In the genomic region with DNA sequence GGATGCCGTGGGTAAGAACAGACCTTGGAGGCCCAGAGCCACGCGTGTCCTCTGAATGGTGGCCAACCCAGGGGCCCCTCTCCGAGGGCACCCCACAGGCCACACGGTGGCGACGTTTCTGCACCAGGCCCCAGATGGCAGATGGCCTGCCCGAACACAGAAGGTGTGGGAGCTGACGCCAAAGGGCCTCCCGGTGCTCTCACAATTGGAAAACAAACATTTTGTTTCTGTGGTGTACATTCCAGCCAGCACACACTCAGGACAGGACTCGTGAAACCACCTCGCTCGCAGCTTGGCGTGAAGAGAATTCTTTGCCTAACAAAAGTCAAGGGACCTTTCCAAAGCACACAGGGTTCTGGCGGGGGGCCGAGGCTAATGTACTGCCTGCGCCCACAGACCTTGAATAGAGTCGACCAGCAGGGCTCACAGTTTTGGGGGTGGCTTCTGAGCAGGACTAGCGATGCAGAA, we compare ENCODE assay signal across 8 cellular contexts.
A peak's percentile ranks its signal among the peaks of the same experiment; 100 is the strongest.
DNase-seq lines count a peak whose midpoint lies in the region; ATAC-seq and TF ChIP-seq lines count a peak whose summit lies in the region.

No MANE protein-coding gene starts in this region.

- H3K36me3 ChIP-seq in heart left ventricle, result no peaks in the 10 kb centered on the region

- DNase-seq in AG04450 (ENCODE audit: low read depth, low spot score), result no peak
- DNase-seq in HuH-7 (ENCODE audit: low spot score), result peak; percentile 63
- peak; percentile 38 for DNase-seq in activated T-cell treated with anti-CD3 and anti-CD28 coated beads, Interleukin-2, amount 50 U/mL, for 4 hours
- peak; percentile 53 to 83 (median 67) for DNase-seq in heart left ventricle
- DNase-seq in stimulated activated CD4-positive, alpha-beta T cell treated with anti-CD3 and anti-CD28 coated beads, Interleukin-2, amount 100 ng/mL, for 4 hours (ENCODE audit: low read depth), result peak; percentile 28
- DNase-seq in GF-D8 (lab: John Stamatoyannopoulos, UW), result no peak
- DNase-seq in H4 (ENCODE audit: low spot score), result no peak
- DNase-seq in Ammon's horn (ENCODE audit: low spot score), result no peak

- WGBS in heart left ventricle, 4 donors, result 43 to 54% (median 50%) methylated on average over 17 to 19 of the region's 19 CpGs

- peak; percentile 29; the same call in 1 of the 2 replicates for TF ChIP-seq CTCF in AG04450 (IDR thresholded peaks at IDR 0.05; ENCODE audit: low read depth, low read length)
- peak; percentile 41 to 72 (median 51) for TF ChIP-seq CTCF in heart left ventricle (IDR thresholded peaks at IDR 0.05)

- H3K4me1 Mint-ChIP-seq in activated T-cell treated with anti-CD3 and anti-CD28 coated beads, Interleukin-2, amount 50 U/mL, for 4 hours (ENCODE audit: low read depth), result peaks cover 70% of the 10 kb centered on the region

- intact Hi-C loops in heart left ventricle (cut with DNase I), result loop anchor here in 7 of 10 donors (1.0 to 5.0 kb wide), 5 partner anchors 105 to 112 kb away; partner anchors contain the start of gene FAM53B (in 4 of the 7)

- H3K27me3 ChIP-seq in AG04450 (ENCODE audit: control insufficient read depth, insufficient read depth, low read length) (no peaks in the 10 kb centered on the region), heart left ventricle (no peaks in the 10 kb centered on the region)

- peaks cover 3% of the 10 kb centered on the region; the same call in 1 of the 2 replicates for H3K9me3 ChIP-seq in AG04450 (ENCODE audit: control insufficient read depth, insufficient read depth, low read length)
- no peaks in the 10 kb centered on the region for H3K9me3 ChIP-seq in heart left ventricle

- peak in 1 of 2 donors; percentile 18 for ATAC-seq in activated T-cell treated with anti-CD3 and anti-CD28 coated beads, Interleukin-2, amount 50 U/mL, for 4 hours
- ATAC-seq in heart left ventricle, result peak; percentile 68 to 84 (median 82)

- no peak overlapping the region for H3K4me3 ChIP-seq in AG04450 (ENCODE audit: low read depth, low read length)
- H3K4me3 ChIP-seq in heart left ventricle, result no peak overlapping the region

- peaks cover 7% of the 10 kb centered on the region for H3K36me3 Mint-ChIP-seq in activated T-cell treated with anti-CD3 and anti-CD28 coated beads, Interleukin-2, amount 50 U/mL, for 4 hours (ENCODE audit: insufficient read depth)

- no peaks in the 10 kb centered on the region for H3K9me3 Mint-ChIP-seq in activated T-cell treated with anti-CD3 and anti-CD28 coated beads, Interleukin-2, amount 50 U/mL, for 4 hours

- POLR2A ChIA-PET in AG04450 (lab: Yijun Ruan, JAX), result no interaction called here

- CTCF ChIA-PET in AG04450 (lab: Charles Lee), result interaction anchor here (1.0 to 1.8 kb wide), 3 partner anchors 21 to 113 kb away, joined by 3 to 15 read pairs (median 6); no protein-coding TSS in a partner anchor

- TF ChIP-seq POLR2A in heart left ventricle (IDR thresholded peaks at IDR 0.05), result no peak

- H3K4me1 ChIP-seq in heart left ventricle, result peaks cover 7 to 78% (median 64%) of the 10 kb centered on the region in 12 donors

- H3K27me3 Mint-ChIP-seq in activated T-cell treated with anti-CD3 and anti-CD28 coated beads, Interleukin-2, amount 50 U/mL, for 4 hours (ENCODE audit: low read depth), result no peaks in the 10 kb centered on the region

- no peak overlapping the region for H3K4me3 Mint-ChIP-seq in activated T-cell treated with anti-CD3 and anti-CD28 coated beads, Interleukin-2, amount 50 U/mL, for 4 hours

- H3K27ac ChIP-seq in AG04450 (ENCODE audit: low read depth, low read length) (no peak overlapping the region), heart left ventricle (peak overlapping the region; percentile 2 to 77 (median 59))

Comparison
In these comparisons a context has a peak if more than half of its experiments do, and no peak if none do; other contexts are left out.
1. DNase-seq: peak in HuH-7 (single experiment), activated T-cell treated with anti-CD3 and anti-CD28 coated beads, Interleukin-2, amount 50 U/mL, for 4 hours (single experiment), heart left ventricle (5 of 5) and stimulated activated CD4-positive, alpha-beta T cell treated with anti-CD3 and anti-CD28 coated beads, Interleukin-2, amount 100 ng/mL, for 4 hours (single experiment); none in AG04450 (single experiment), GF-D8 (single experiment), H4 (single experiment) and Ammon's horn (single experiment).